ENCODE assay signal across 8 cellular contexts in genomic region chr2:289362-290089, GRCh38. TPM values are rescaled to one million over a fixed set of nuclear protein-coding genes. Genes with fewer than 3 reads are reported as not detected.
DNase-seq lines count a peak whose midpoint lies in the region; ATAC-seq and TF ChIP-seq lines count a peak whose summit lies in the region.

No MANE protein-coding gene starts in this region.

- CTCF ChIA-PET in A673 (lab: Charles Lee) = interaction anchor here (1.0 kb wide), 1 partner anchor 14 kb away, joined by 3 read pairs; no protein-coding TSS in a partner anchor

- H3K27me3 ChIP-seq in A673 (replicated peaks; ENCODE audit: insufficient read depth, low read depth, low read length, poor library complexity) (peaks cover 58% of the 10 kb centered on the region), HAP-1 (ENCODE audit: low read depth) (peaks cover 31% of the 10 kb centered on the region)

- H3K4me3 Mint-ChIP-seq in immature natural killer cell = peak overlapping the region; percentile 79 to 92 (median 80)
- peak overlapping the region; percentile 48 for H3K4me3 Mint-ChIP-seq in stimulated activated effector memory CD8-positive, alpha-beta T cell treated with anti-CD3 and anti-CD28 coated beads, Interleukin-12 subunit alpha, Interleukin-12 subunit beta, amount 100 ng/mL, for 72 hours

- DNase-seq in A673 (ENCODE audit: low spot score) = no peak
- DNase-seq in HAP-1 (ENCODE audit: low spot score in 2 of 2) = no peak
- DNase-seq in astrocyte of the spinal cord (ENCODE audit: low read depth, low spot score) = peak; percentile 35
- peak; percentile 4 to 17 (median 5) for DNase-seq in immature natural killer cell
- DNase-seq in stimulated activated effector memory CD8-positive, alpha-beta T cell treated with anti-CD3 and anti-CD28 coated beads, Interleukin-12 subunit alpha, Interleukin-12 subunit beta, amount 100 ng/mL, for 72 hours (ENCODE audit: low spot score in 2 of 2) = no peak
- no peak for DNase-seq in activated effector memory CD4-positive, alpha-beta T cell treated with Interleukin-2 at 50 U/mL for 16 hours

- peaks cover 13 to 21% of the 10 kb centered on the region in 2 donors for H3K4me1 Mint-ChIP-seq in immature natural killer cell
- H3K4me1 Mint-ChIP-seq in stimulated activated effector memory CD8-positive, alpha-beta T cell treated with anti-CD3 and anti-CD28 coated beads, Interleukin-12 subunit alpha, Interleukin-12 subunit beta, amount 100 ng/mL, for 72 hours = peaks cover 7% of the 10 kb centered on the region

- intact Hi-C loops in A673 (cut with micrococcal nuclease; ENCODE audit: unreplicated experiment) = loop anchor here (5.0 kb wide), 1 partner anchor 42 kb away; no protein-coding TSS in a partner anchor

- H3K4me1 ChIP-seq in A673 (ENCODE audit: insufficient read depth, low read length, poor library complexity, severe bottlenecking) (no peaks in the 10 kb centered on the region), HAP-1 (no peaks in the 10 kb centered on the region)

- H3K36me3 ChIP-seq in A673 (ENCODE audit: insufficient read depth, low read length, poor library complexity, severe bottlenecking) (no peaks in the 10 kb centered on the region), HAP-1 (replicated peaks) (no peaks in the 10 kb centered on the region)

- no peak for ATAC-seq in stimulated activated effector memory CD8-positive, alpha-beta T cell treated with anti-CD3 and anti-CD28 coated beads, Interleukin-12 subunit alpha, Interleukin-12 subunit beta, amount 100 ng/mL, for 72 hours
- ATAC-seq in GM18873 (IDR thresholded peaks at IDR 0.05; ENCODE audit: low FRiP score, unreplicated experiment) (no peak), GM21825 (IDR thresholded peaks at IDR 0.05; ENCODE audit: unreplicated experiment) (no peak)

- peaks cover 4 to 11% (median 8%) of the 10 kb centered on the region in 3 donors for H3K27me3 Mint-ChIP-seq in immature natural killer cell (ENCODE audit: low read depth in 3 of 3)

- H3K27ac ChIP-seq in A673 (ENCODE audit: low read depth, low read length, poor library complexity, severe bottlenecking) = no peak overlapping the region

- H3K4me3 ChIP-seq in A673 (ENCODE audit: low read depth, low read length, poor library complexity, severe bottlenecking) = peak overlapping the region; percentile 35
- peak overlapping the region; percentile 15 for H3K4me3 ChIP-seq in HAP-1
- peak overlapping the region; percentile 48 for H3K4me3 ChIP-seq in astrocyte of the spinal cord (ENCODE audit: low read depth, low read length)

- BruUV-seq in A673 (replicated peaks; lab: Mats Ljungman, UMichigan) = no TSS peak

- no peak overlapping the region for H3K27ac Mint-ChIP-seq in immature natural killer cell
- H3K27ac Mint-ChIP-seq in stimulated activated effector memory CD8-positive, alpha-beta T cell treated with anti-CD3 and anti-CD28 coated beads, Interleukin-12 subunit alpha, Interleukin-12 subunit beta, amount 100 ng/mL, for 72 hours = no peak overlapping the region

- no peaks in the 10 kb centered on the region for H3K9me3 Mint-ChIP-seq in immature natural killer cell
- H3K9me3 Mint-ChIP-seq in stimulated activated effector memory CD8-positive, alpha-beta T cell treated with anti-CD3 and anti-CD28 coated beads, Interleukin-12 subunit alpha, Interleukin-12 subunit beta, amount 100 ng/mL, for 72 hours = no peaks in the 10 kb centered on the region

- TF ChIP-seq CTCF in A673 (conservative IDR thresholded peaks at IDR 0.05; ENCODE audit: low read depth, low read length) (no peak), astrocyte of the spinal cord (IDR thresholded peaks at IDR 0.05; ENCODE audit: low read depth, low read length) (no peak)

- POLR2A ChIA-PET in A673 (lab: Charles Lee; ENCODE audit: low non-redundant PET) = no interaction called here

- H3K9me3 ChIP-seq in A673 (ENCODE audit: low read depth, low read length, poor library complexity, severe bottlenecking) = no peaks in the 10 kb centered on the region
- H3K9me3 ChIP-seq in HAP-1 = no peaks in the 10 kb centered on the region

- in situ Hi-C loops in HAP-1 (cut with MboI; ENCODE audit: low sequenced_read_pairs) (no loop called here), astrocyte of the spinal cord (cut with HindIII; ENCODE audit: low sequenced_read_pairs) (no loop called here)

- peaks cover 0 to 6% (median 0%) of the 10 kb centered on the region in 3 donors for H3K36me3 Mint-ChIP-seq in immature natural killer cell
- H3K36me3 Mint-ChIP-seq in stimulated activated effector memory CD8-positive, alpha-beta T cell treated with anti-CD3 and anti-CD28 coated beads, Interleukin-12 subunit alpha, Interleukin-12 subunit beta, amount 100 ng/mL, for 72 hours = no peaks in the 10 kb centered on the region

RNA-seq across cellular contexts. Expression of gene ALKAL2, which starts 1.6 kb away (rescaled TPM):
- total RNA-seq in A673 (2021) = not detected in 2 replicates
- 1 to 10 TPM; 4.1 to 7.5 (median 6.6) TPM for polyA plus RNA-seq in immature natural killer cell

RNA-seq across cellular contexts. Expression of gene ACP1, which starts 24.8 kb away (rescaled TPM):
- 150 and 161 TPM in 2 replicates for total RNA-seq in A673 (2021)
- 100 to 1,000 TPM; 191 to 339 (median 197) TPM for polyA plus RNA-seq in immature natural killer cell

RNA-seq across cellular contexts. Expression of gene SH3YL1, which starts 25.7 kb away (rescaled TPM):
- 33.0 and 40.8 TPM in 2 replicates for total RNA-seq in A673 (2021)
- polyA plus RNA-seq in immature natural killer cell = 10 to 100 TPM; 20.8 to 29.5 (median 23.0) TPM

Comparison
In these comparisons a context has a peak if more than half of its experiments do, and no peak if none do; other contexts are left out.
1. DNase-seq: peak in astrocyte of the spinal cord (single experiment) and immature natural killer cell (3 of 3); none in A673 (single experiment), HAP-1 (0 of 2), stimulated activated effector memory CD8-positive, alpha-beta T cell treated with anti-CD3 and anti-CD28 coated beads, Interleukin-12 subunit alpha, Interleukin-12 subunit beta, amount 100 ng/mL, for 72 hours (0 of 2) and activated effector memory CD4-positive, alpha-beta T cell treated with Interleukin-2 at 50 U/mL for 16 hours (single experiment).
2. Peak in every context shown above with its lines, with median percentiles within 50 percentile points of each other: H3K4me3 ChIP-seq.